ENCODE assay signal across 30 cellular contexts in the genomic region with DNA sequence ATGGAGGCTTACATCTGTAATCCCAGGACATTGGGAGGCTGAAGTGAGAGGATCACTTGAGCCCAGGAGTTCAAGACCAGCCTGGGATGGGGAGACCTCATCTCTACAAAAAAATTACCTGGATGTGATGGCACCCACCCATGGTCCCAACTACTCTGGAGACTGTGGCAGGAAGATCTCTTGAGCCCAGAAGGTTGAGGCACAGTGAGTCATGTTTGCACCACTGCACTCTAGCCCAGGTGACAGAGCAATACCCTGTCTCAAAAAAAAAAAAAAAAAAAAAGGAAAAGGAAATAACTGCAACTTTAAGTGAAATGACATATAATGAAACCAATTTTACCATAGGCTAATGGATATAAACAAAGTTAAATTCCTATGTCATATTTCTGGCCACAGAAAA.
"Had no signal": no experiment of that assay in that cellular context is flagged by ENCODE, and none has a peak within 500 bp of the region (broad histone marks: within the 10 kb centered on the region; RNA-seq: fewer than 3 reads in every experiment).

No MANE protein-coding gene starts in this region.

- FAIRE-seq: astrocyte, bronchial epithelial cell, frontal cortex had no signal

- H3K4me1 Mint-ChIP-seq: activated B cell treated with CpG ODN at 0.5 μM for 24 hours; central memory CD8-positive, alpha-beta T cell; endodermal cell; T-helper 17 cell had no signal

- H3K27me3 Mint-ChIP-seq: activated B cell treated with CpG ODN at 0.5 μM for 24 hours; activated CD4-positive, alpha-beta memory T cell treated with anti-CD3 and anti-CD28 coated beads, Interleukin-2, amount 10 ng/mL, durations not matched to agents 7 days and 5 days; activated CD4-positive, alpha-beta T cell treated with anti-CD3 and anti-CD28 coated beads, Interleukin-2, amount 10 ng/mL, durations not matched to agents 24 days and 14 days; activated naive CD8-positive, alpha-beta T cell; activated T-helper 17 cell treated with anti-CD3 and anti-CD28 coated beads, Interleukin-2, amount 50 U/mL, for 72 hours; central memory CD8-positive, alpha-beta T cell; dendritic cell treated with granulocyte-macrophage colony-stimulating factor and Interleukin-4, amounts not matched to agents 40 ng/mL and 50 ng/mL, for 4 days; T-helper 17 cell had no signal

- H3K36me3 ChIP-seq: brain microvascular endothelial cell, WERI-Rb-1 had no signal

- ATAC-seq: activated CD4-positive, CD25-positive, alpha-beta regulatory T cell treated with anti-CD3 and anti-CD28 coated beads, Interleukin-2, amount 50 U/mL, for 24 hours; activated T-cell treated with anti-CD3 and anti-CD28 coated beads, Interleukin-2, amount 50 U/mL, for 4 hours; activated T-helper 17 cell treated with anti-CD3 and anti-CD28 coated beads, Interleukin-2, amount 50 U/mL, for 72 hours; esophagus mucosa; T-helper 17 cell had no signal

- H3K4me3 ChIP-seq: coronary artery, dorsolateral prefrontal cortex had no signal

- H3K27ac ChIP-seq: brain microvascular endothelial cell, coronary artery, dorsolateral prefrontal cortex, WERI-Rb-1 had no signal

- H3K4me3 Mint-ChIP-seq: activated B cell treated with CpG ODN at 0.5 μM for 24 hours; activated CD4-positive, alpha-beta memory T cell treated with anti-CD3 and anti-CD28 coated beads, Interleukin-2, amount 10 ng/mL, durations not matched to agents 7 days and 5 days; activated CD4-positive, alpha-beta T cell treated with anti-CD3 and anti-CD28 coated beads, Interleukin-2, amount 10 ng/mL, durations not matched to agents 24 days and 14 days; activated naive CD8-positive, alpha-beta T cell; activated T-cell treated with anti-CD3 and anti-CD28 coated beads, Interleukin-2, amount 50 U/mL, for 4 hours; activated T-helper 17 cell treated with anti-CD3 and anti-CD28 coated beads, Interleukin-2, amount 50 U/mL, for 72 hours; central memory CD8-positive, alpha-beta T cell; dendritic cell treated with granulocyte-macrophage colony-stimulating factor and Interleukin-4, amounts not matched to agents 40 ng/mL and 50 ng/mL, for 4 days; endodermal cell; T-helper 17 cell; T-helper 2 cell treated with Interferon-gamma antibody and Interleukin-4, amounts not matched to agents 5 μg/mL and 100 μg/mL, for 36 hours had no signal

- DNase-seq: activated B cell treated with CpG ODN at 0.5 μM for 24 hours; activated CD4-positive, alpha-beta memory T cell treated with anti-CD3 and anti-CD28 coated beads, Interleukin-2, amount 10 ng/mL, durations not matched to agents 7 days and 5 days; activated CD4-positive, alpha-beta T cell treated with anti-CD3 and anti-CD28 coated beads, Interleukin-2, amount 10 ng/mL, durations not matched to agents 24 days and 14 days; activated effector memory CD4-positive, alpha-beta T cell treated with Interleukin-2 at 50 U/mL for 16 hours; activated gamma-delta T cell treated with Interleukin-2 at 50 U/mL for 16 hours; activated naive CD4-positive, alpha-beta T cell treated with anti-CD3 and anti-CD28 coated beads, Interleukin-2, amount 50 U/mL, for 16 hours; activated naive CD4-positive, alpha-beta T cell treated with Interleukin-2 at 50 U/mL for 16 hours; activated T-cell treated with anti-CD3 and anti-CD28 coated beads, Interleukin-2, amount 50 U/mL, for 4 hours; amniotic stem cell; anterior cingulate cortex; brain microvascular endothelial cell; dorsolateral prefrontal cortex; effector memory CD4-positive, alpha-beta T cell; endodermal cell; foreskin fibroblast; head of caudate nucleus; T-helper 17 cell; T1000; WERI-Rb-1 had no signal

- H3K27ac Mint-ChIP-seq: activated B cell treated with CpG ODN at 0.5 μM for 24 hours; activated CD4-positive, alpha-beta memory T cell treated with anti-CD3 and anti-CD28 coated beads, Interleukin-2, amount 10 ng/mL, durations not matched to agents 7 days and 5 days; activated CD4-positive, alpha-beta T cell treated with anti-CD3 and anti-CD28 coated beads, Interleukin-2, amount 10 ng/mL, durations not matched to agents 24 days and 14 days; activated naive CD8-positive, alpha-beta T cell; activated T-helper 17 cell treated with anti-CD3 and anti-CD28 coated beads, Interleukin-2, amount 50 U/mL, for 72 hours; dendritic cell treated with granulocyte-macrophage colony-stimulating factor and Interleukin-4, amounts not matched to agents 40 ng/mL and 50 ng/mL, for 4 days; endodermal cell; T-helper 17 cell; T-helper 2 cell treated with Interferon-gamma antibody and Interleukin-4, amounts not matched to agents 5 μg/mL and 100 μg/mL, for 36 hours had no signal

- H3K27me3 ChIP-seq: brain microvascular endothelial cell, dorsolateral prefrontal cortex had no signal

- H3K9me3 Mint-ChIP-seq: activated CD4-positive, alpha-beta T cell treated with anti-CD3 and anti-CD28 coated beads, Interleukin-2, amount 10 ng/mL, durations not matched to agents 24 days and 14 days; activated T-helper 17 cell treated with anti-CD3 and anti-CD28 coated beads, Interleukin-2, amount 50 U/mL, for 72 hours; central memory CD8-positive, alpha-beta T cell; dendritic cell treated with granulocyte-macrophage colony-stimulating factor and Interleukin-4, amounts not matched to agents 40 ng/mL and 50 ng/mL, for 4 days; endodermal cell had no signal
